ENCODE assay signal across 8 cellular contexts in genomic region chr16:11497851-11498289, GRCh38.
DNase-seq lines count a peak whose midpoint lies in the region; ATAC-seq and TF ChIP-seq lines count a peak whose summit lies in the region.

No MANE protein-coding gene starts in this region.

- ATAC-seq in activated CD4-positive, alpha-beta T cell treated with anti-CD3 and anti-CD28 coated beads for 36 hours = no peak
- ATAC-seq in WTC11 (no peak), GM21381 (IDR thresholded peaks at IDR 0.05; ENCODE audit: unreplicated experiment) (no peak), GM19463 (IDR thresholded peaks at IDR 0.05; ENCODE audit: unreplicated experiment) (no peak), GM18858 (IDR thresholded peaks at IDR 0.05; ENCODE audit: unreplicated experiment) (no peak)

- CTCF ChIA-PET in activated CD4-positive, alpha-beta T cell treated with anti-CD3 and anti-CD28 coated beads for 36 hours (lab: Charles Lee) = interaction anchor here (0.7 to 1.3 kb wide), 2 partner anchors 35 to 152 kb away, joined by 3 to 5 read pairs; no protein-coding TSS in a partner anchor
- CTCF ChIA-PET in WTC11 (lab: Charles Lee) = interaction anchor here (0.6 to 1.6 kb wide), 6 partner anchors 34 to 258 kb away, joined by 3 to 7 read pairs (median 5); no protein-coding TSS in a partner anchor

- H3K4me3 Mint-ChIP-seq in activated CD4-positive, alpha-beta T cell treated with anti-CD3 and anti-CD28 coated beads for 36 hours = no peak overlapping the region
- H3K4me3 Mint-ChIP-seq in WTC11 (no peak overlapping the region), type B pancreatic cell (no peak overlapping the region)

- H3K27ac ChIP-seq in layer of hippocampus (ENCODE audit: low read depth, low read length) = peak overlapping the region; percentile 24

- H3K4me1 Mint-ChIP-seq in activated CD4-positive, alpha-beta T cell treated with anti-CD3 and anti-CD28 coated beads for 36 hours = peaks cover 38% of the 10 kb centered on the region
- H3K4me1 Mint-ChIP-seq in WTC11 = peaks cover 51% of the 10 kb centered on the region
- H3K4me1 Mint-ChIP-seq in type B pancreatic cell (ENCODE audit: unreplicated experiment) = peaks cover 21% of the 10 kb centered on the region

- no peaks in the 10 kb centered on the region for H3K27me3 Mint-ChIP-seq in activated CD4-positive, alpha-beta T cell treated with anti-CD3 and anti-CD28 coated beads for 36 hours
- H3K27me3 Mint-ChIP-seq in WTC11 (ENCODE audit: low read depth) (no peaks in the 10 kb centered on the region), type B pancreatic cell (no peaks in the 10 kb centered on the region)

- no peak for TF ChIP-seq CTCF in WTC11 (IDR thresholded peaks at IDR 0.05)
- no peak for TF ChIP-seq CTCF in type B pancreatic cell (conservative IDR thresholded peaks at IDR 0.05)

- POLR2A ChIA-PET in activated CD4-positive, alpha-beta T cell treated with anti-CD3 and anti-CD28 coated beads for 36 hours (lab: Charles Lee) = interaction anchor here (0.6 kb wide), 1 partner anchor 192 kb away, joined by 3 read pairs; no protein-coding TSS in a partner anchor
- POLR2A ChIA-PET in WTC11 (lab: Charles Lee) = no interaction called here

- DNase-seq in activated CD4-positive, alpha-beta T cell treated with anti-CD3 and anti-CD28 coated beads for 36 hours = no peak
- no peak for DNase-seq in activated CD4-positive, alpha-beta T cell treated with anti-CD3 and anti-CD28 coated beads, Interleukin-2, amount 50 U/mL, for 1 hour
- no peak for DNase-seq in WTC11 (ENCODE audit: low spot score)
- DNase-seq in type B pancreatic cell (ENCODE audit: extremely low spot score, unreplicated experiment) = no peak

- H3K27me3 ChIP-seq in layer of hippocampus (ENCODE audit: control insufficient read depth, insufficient read depth, low read length) = no peaks in the 10 kb centered on the region

- H3K36me3 Mint-ChIP-seq in activated CD4-positive, alpha-beta T cell treated with anti-CD3 and anti-CD28 coated beads for 36 hours (ENCODE audit: low read depth) = no peaks in the 10 kb centered on the region
- peaks cover 2% of the 10 kb centered on the region; the same call in 1 of the 2 replicates for H3K36me3 Mint-ChIP-seq in WTC11
- no peaks in the 10 kb centered on the region for H3K36me3 Mint-ChIP-seq in type B pancreatic cell

- peak overlapping the region; percentile 60 for H3K27ac Mint-ChIP-seq in activated CD4-positive, alpha-beta T cell treated with anti-CD3 and anti-CD28 coated beads for 36 hours
- H3K27ac Mint-ChIP-seq in WTC11 = peak overlapping the region; percentile 86
- peak overlapping the region; percentile 46 for H3K27ac Mint-ChIP-seq in type B pancreatic cell

- H3K9me3 Mint-ChIP-seq in activated CD4-positive, alpha-beta T cell treated with anti-CD3 and anti-CD28 coated beads for 36 hours (ENCODE audit: low read depth) = no peaks in the 10 kb centered on the region
- H3K9me3 Mint-ChIP-seq in WTC11 (peaks cover 6% of the 10 kb centered on the region), type B pancreatic cell (no peaks in the 10 kb centered on the region)

- intact Hi-C loops in activated CD4-positive, alpha-beta T cell treated with anti-CD3 and anti-CD28 coated beads for 36 hours (cut with DNase I, micrococcal nuclease) = loop anchor here (10.0 kb wide), 2 partner anchors 533 to 543 kb away; no protein-coding TSS in a partner anchor

TF ChIP-seq in WTC11, 78 proteins besides CTCF, POLR2A, EP300 and RAD21:
- TF ChIP-seq, protein P1, sequence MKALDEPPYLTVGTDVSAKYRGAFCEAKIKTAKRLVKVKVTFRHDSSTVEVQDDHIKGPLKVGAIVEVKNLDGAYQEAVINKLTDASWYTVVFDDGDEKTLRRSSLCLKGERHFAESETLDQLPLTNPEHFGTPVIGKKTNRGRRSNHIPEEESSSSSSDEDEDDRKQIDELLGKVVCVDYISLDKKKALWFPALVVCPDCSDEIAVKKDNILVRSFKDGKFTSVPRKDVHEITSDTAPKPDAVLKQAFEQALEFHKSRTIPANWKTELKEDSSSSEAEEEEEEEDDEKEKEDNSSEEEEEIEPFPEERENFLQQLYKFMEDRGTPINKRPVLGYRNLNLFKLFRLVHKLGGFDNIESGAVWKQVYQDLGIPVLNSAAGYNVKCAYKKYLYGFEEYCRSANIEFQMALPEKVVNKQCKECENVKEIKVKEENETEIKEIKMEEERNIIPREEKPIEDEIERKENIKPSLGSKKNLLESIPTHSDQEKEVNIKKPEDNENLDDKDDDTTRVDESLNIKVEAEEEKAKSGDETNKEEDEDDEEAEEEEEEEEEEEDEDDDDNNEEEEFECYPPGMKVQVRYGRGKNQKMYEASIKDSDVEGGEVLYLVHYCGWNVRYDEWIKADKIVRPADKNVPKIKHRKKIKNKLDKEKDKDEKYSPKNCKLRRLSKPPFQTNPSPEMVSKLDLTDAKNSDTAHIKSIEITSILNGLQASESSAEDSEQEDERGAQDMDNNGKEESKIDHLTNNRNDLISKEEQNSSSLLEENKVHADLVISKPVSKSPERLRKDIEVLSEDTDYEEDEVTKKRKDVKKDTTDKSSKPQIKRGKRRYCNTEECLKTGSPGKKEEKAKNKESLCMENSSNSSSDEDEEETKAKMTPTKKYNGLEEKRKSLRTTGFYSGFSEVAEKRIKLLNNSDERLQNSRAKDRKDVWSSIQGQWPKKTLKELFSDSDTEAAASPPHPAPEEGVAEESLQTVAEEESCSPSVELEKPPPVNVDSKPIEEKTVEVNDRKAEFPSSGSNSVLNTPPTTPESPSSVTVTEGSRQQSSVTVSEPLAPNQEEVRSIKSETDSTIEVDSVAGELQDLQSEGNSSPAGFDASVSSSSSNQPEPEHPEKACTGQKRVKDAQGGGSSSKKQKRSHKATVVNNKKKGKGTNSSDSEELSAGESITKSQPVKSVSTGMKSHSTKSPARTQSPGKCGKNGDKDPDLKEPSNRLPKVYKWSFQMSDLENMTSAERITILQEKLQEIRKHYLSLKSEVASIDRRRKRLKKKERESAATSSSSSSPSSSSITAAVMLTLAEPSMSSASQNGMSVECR (CRISPR knock-in tag; IDR thresholded peaks at IDR 0.05; ENCODE audit: borderline replicate concordance) = no peak
- TF ChIP-seq ZNF317 (CRISPR knock-in tag; IDR thresholded peaks at IDR 0.05; ENCODE audit: borderline replicate concordance, low read depth) (no peak), JAZF1 (CRISPR knock-in tag; IDR thresholded peaks at IDR 0.05) (no peak), PRRX2 (CRISPR knock-in tag; IDR thresholded peaks at IDR 0.05) (no peak), CREM (CRISPR knock-in tag; IDR thresholded peaks at IDR 0.05) (no peak), ESRRA (CRISPR knock-in tag; IDR thresholded peaks at IDR 0.05; ENCODE audit: borderline replicate concordance) (no peak), ZNF263 (CRISPR knock-in tag; IDR thresholded peaks at IDR 0.05; ENCODE audit: low read depth) (no peak), ETV6 (CRISPR knock-in tag; IDR thresholded peaks at IDR 0.05) (no peak), ZNF423 (CRISPR knock-in tag; IDR thresholded peaks at IDR 0.05) (no peak), NFYB (CRISPR knock-in tag; conservative IDR thresholded peaks at IDR 0.05; ENCODE audit: low read depth) (no peak), MYBL2 (CRISPR knock-in tag; IDR thresholded peaks at IDR 0.05) (no peak)
- TF ChIP-seq, protein P2, sequence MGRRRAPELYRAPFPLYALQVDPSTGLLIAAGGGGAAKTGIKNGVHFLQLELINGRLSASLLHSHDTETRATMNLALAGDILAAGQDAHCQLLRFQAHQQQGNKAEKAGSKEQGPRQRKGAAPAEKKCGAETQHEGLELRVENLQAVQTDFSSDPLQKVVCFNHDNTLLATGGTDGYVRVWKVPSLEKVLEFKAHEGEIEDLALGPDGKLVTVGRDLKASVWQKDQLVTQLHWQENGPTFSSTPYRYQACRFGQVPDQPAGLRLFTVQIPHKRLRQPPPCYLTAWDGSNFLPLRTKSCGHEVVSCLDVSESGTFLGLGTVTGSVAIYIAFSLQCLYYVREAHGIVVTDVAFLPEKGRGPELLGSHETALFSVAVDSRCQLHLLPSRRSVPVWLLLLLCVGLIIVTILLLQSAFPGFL (CRISPR knock-in tag; IDR thresholded peaks at IDR 0.05; ENCODE audit: borderline replicate concordance) = no peak
- TF ChIP-seq, protein P3, sequence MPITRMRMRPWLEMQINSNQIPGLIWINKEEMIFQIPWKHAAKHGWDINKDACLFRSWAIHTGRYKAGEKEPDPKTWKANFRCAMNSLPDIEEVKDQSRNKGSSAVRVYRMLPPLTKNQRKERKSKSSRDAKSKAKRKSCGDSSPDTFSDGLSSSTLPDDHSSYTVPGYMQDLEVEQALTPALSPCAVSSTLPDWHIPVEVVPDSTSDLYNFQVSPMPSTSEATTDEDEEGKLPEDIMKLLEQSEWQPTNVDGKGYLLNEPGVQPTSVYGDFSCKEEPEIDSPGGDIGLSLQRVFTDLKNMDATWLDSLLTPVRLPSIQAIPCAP (CRISPR knock-in tag; IDR thresholded peaks at IDR 0.05) = no peak
- TF ChIP-seq, protein P4, sequence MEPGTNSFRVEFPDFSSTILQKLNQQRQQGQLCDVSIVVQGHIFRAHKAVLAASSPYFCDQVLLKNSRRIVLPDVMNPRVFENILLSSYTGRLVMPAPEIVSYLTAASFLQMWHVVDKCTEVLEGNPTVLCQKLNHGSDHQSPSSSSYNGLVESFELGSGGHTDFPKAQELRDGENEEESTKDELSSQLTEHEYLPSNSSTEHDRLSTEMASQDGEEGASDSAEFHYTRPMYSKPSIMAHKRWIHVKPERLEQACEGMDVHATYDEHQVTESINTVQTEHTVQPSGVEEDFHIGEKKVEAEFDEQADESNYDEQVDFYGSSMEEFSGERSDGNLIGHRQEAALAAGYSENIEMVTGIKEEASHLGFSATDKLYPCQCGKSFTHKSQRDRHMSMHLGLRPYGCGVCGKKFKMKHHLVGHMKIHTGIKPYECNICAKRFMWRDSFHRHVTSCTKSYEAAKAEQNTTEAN (CRISPR knock-in tag; IDR thresholded peaks at IDR 0.05) = no peak
